Comparison of ENCODE assay signal across 8 cellular contexts in the genomic region with DNA sequence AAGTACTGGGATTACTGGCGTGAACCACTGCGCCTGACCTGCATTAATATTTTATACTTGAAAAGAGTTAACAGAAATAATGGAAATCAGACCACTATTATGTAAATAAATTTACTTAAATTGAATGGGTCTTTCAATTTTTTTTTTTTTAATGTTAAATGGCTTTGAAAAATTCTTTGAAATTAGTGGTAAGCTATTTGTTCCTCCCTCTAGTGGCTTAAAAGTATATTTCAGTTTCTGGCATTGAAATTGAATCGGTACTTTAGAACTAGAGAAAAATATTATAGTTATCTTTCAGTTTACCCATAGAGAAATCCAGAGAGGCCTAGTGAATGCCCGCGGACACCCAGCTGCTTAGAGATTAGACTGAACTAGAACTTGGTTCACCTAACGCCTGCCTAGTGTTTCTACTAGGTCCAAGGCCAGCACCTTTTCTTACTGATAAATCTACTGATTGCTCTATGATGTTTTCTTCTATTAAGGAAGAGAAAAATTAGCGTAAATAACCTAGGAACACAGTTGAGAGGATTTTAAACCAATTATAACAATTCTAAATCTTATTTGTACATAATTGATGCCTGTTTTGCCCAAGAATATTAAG.
DNase-seq lines count a peak whose midpoint lies in the region; ATAC-seq and TF ChIP-seq lines count a peak whose summit lies in the region.

No MANE protein-coding gene starts in this region.

- no peak for ATAC-seq in CD8-positive, alpha-beta T cell
- no peak for ATAC-seq in GM18517 (IDR thresholded peaks at IDR 0.05; ENCODE audit: unreplicated experiment)
- ATAC-seq in activated CD4-positive, alpha-beta T cell treated with anti-CD3 and anti-CD28 coated beads for 36 hours, result no peak

- no peak overlapping the region for H3K4me3 Mint-ChIP-seq in CD8-positive, alpha-beta T cell
- no peak overlapping the region for H3K4me3 Mint-ChIP-seq in mesothelial cell of epicardium
- H3K4me3 Mint-ChIP-seq in activated CD4-positive, alpha-beta T cell treated with anti-CD3 and anti-CD28 coated beads for 36 hours, result no peak overlapping the region

- H3K4me1 Mint-ChIP-seq in CD8-positive, alpha-beta T cell (ENCODE audit: low read depth), result no peaks in the 10 kb centered on the region
- peaks cover 5% of the 10 kb centered on the region for H3K4me1 Mint-ChIP-seq in mesothelial cell of epicardium
- H3K4me1 Mint-ChIP-seq in activated CD4-positive, alpha-beta T cell treated with anti-CD3 and anti-CD28 coated beads for 36 hours, result no peaks in the 10 kb centered on the region

- H3K27ac ChIP-seq in CD8-positive, alpha-beta T cell (ENCODE audit: low read depth, low read length), result no peak overlapping the region
- no peak overlapping the region for H3K27ac ChIP-seq in ascending aorta

- H3K36me3 ChIP-seq in CD8-positive, alpha-beta T cell (ENCODE audit: insufficient read depth, low read length), result no peaks in the 10 kb centered on the region
- H3K36me3 ChIP-seq in ascending aorta, result peaks cover 12 to 21% of the 10 kb centered on the region in 2 donors

- peaks cover 4% of the 10 kb centered on the region for H3K9me3 Mint-ChIP-seq in CD8-positive, alpha-beta T cell
- H3K9me3 Mint-ChIP-seq in mesothelial cell of epicardium, result peaks cover 13% of the 10 kb centered on the region
- peaks cover 2% of the 10 kb centered on the region for H3K9me3 Mint-ChIP-seq in activated CD4-positive, alpha-beta T cell treated with anti-CD3 and anti-CD28 coated beads for 36 hours (ENCODE audit: low read depth)

- H3K27me3 Mint-ChIP-seq in CD8-positive, alpha-beta T cell (ENCODE audit: low read depth), result peaks cover 8% of the 10 kb centered on the region
- H3K27me3 Mint-ChIP-seq in mesothelial cell of epicardium (ENCODE audit: low read depth), result no peaks in the 10 kb centered on the region
- H3K27me3 Mint-ChIP-seq in activated CD4-positive, alpha-beta T cell treated with anti-CD3 and anti-CD28 coated beads for 36 hours, result peaks cover 3% of the 10 kb centered on the region

- H3K36me3 Mint-ChIP-seq in CD8-positive, alpha-beta T cell, result no peaks in the 10 kb centered on the region
- H3K36me3 Mint-ChIP-seq in mesothelial cell of epicardium, result peaks cover 29% of the 10 kb centered on the region
- no peaks in the 10 kb centered on the region for H3K36me3 Mint-ChIP-seq in activated CD4-positive, alpha-beta T cell treated with anti-CD3 and anti-CD28 coated beads for 36 hours (ENCODE audit: low read depth)

- H3K4me3 ChIP-seq in CD8-positive, alpha-beta T cell (ENCODE audit: low read depth, low read length), result no peak overlapping the region
- H3K4me3 ChIP-seq in ascending aorta, result no peak overlapping the region

- POLR2A ChIA-PET in CD8-positive, alpha-beta T cell (lab: Charles Lee), result no interaction called here
- POLR2A ChIA-PET in activated CD4-positive, alpha-beta T cell treated with anti-CD3 and anti-CD28 coated beads for 36 hours (lab: Charles Lee), result interaction anchor here (0.6 to 0.7 kb wide), 2 partner anchors 58 to 293 kb away, joined by 3 to 4 read pairs; no protein-coding TSS in a partner anchor

- intact Hi-C loops in CD8-positive, alpha-beta T cell (cut with DNase I, micrococcal nuclease), result no loop called here
- intact Hi-C loops in ascending aorta (cut with DNase I), result no loop called here
- intact Hi-C loops in activated CD4-positive, alpha-beta T cell treated with anti-CD3 and anti-CD28 coated beads for 36 hours (cut with DNase I, micrococcal nuclease), result no loop called here

- TF ChIP-seq CTCF in CD8-positive, alpha-beta T cell (IDR thresholded peaks at IDR 0.05), result peak; percentile 78
- TF ChIP-seq CTCF in ascending aorta (IDR thresholded peaks at IDR 0.05) (peak; percentile 3 to 48 (median 46)), mesothelial cell of epicardium (IDR thresholded peaks at IDR 0.05; ENCODE audit: unreplicated experiment) (peak; percentile 93)

- H3K27me3 ChIP-seq in CD8-positive, alpha-beta T cell (ENCODE audit: insufficient read depth, low read length), result no peaks in the 10 kb centered on the region
- H3K27me3 ChIP-seq in ascending aorta, result no peaks in the 10 kb centered on the region

- no peaks in the 10 kb centered on the region for H3K4me1 ChIP-seq in CD8-positive, alpha-beta T cell (ENCODE audit: insufficient read depth, low read length)
- no peaks in the 10 kb centered on the region for H3K4me1 ChIP-seq in ascending aorta

- no peaks in the 10 kb centered on the region for H3K9me3 ChIP-seq in CD8-positive, alpha-beta T cell (ENCODE audit: low read length)
- H3K9me3 ChIP-seq in ascending aorta, result no peaks in the 10 kb centered on the region

- no peak overlapping the region for H3K27ac Mint-ChIP-seq in CD8-positive, alpha-beta T cell
- no peak overlapping the region for H3K27ac Mint-ChIP-seq in mesothelial cell of epicardium
- H3K27ac Mint-ChIP-seq in activated CD4-positive, alpha-beta T cell treated with anti-CD3 and anti-CD28 coated beads for 36 hours, result no peak overlapping the region

- no peak for DNase-seq in CD8-positive, alpha-beta T cell
- DNase-seq in HT1080 (ENCODE audit: low read depth), result peak; percentile 8
- DNase-seq in ascending aorta (ENCODE audit: low spot score in 2 of 2), result no peak
- DNase-seq in mesothelial cell of epicardium (ENCODE audit: low spot score in 2 of 2, unreplicated experiment in 2 of 2), result no peak
- DNase-seq in hippocampal formation (lab: John Stamatoyannopoulos, UW), result no peak
- no peak for DNase-seq in NCI-H146 treated with DMSO at 0.1 percent for 48 hours (lab: John Stamatoyannopoulos, UW; ENCODE audit: unreplicated experiment)
- no peak for DNase-seq in activated CD4-positive, alpha-beta T cell treated with anti-CD3 and anti-CD28 coated beads for 36 hours

- CTCF ChIA-PET in CD8-positive, alpha-beta T cell (lab: Charles Lee), result interaction anchor here (0.9 to 3.1 kb wide), 14 partner anchors 10 to 453 kb away, joined by 3 to 25 read pairs (median 4); no protein-coding TSS in a partner anchor
- CTCF ChIA-PET in activated CD4-positive, alpha-beta T cell treated with anti-CD3 and anti-CD28 coated beads for 36 hours (lab: Charles Lee), result interaction anchor here (0.7 to 5.3 kb wide), 14 partner anchors 8 to 506 kb away, joined by 3 to 47 read pairs (median 4); no protein-coding TSS in a partner anchor
